ENCODE assay signal across 8 cellular contexts in genomic region chrX:40581333-40581910, GRCh38. TPM values are rescaled to one million over a fixed set of nuclear protein-coding genes. Genes with fewer than 3 reads are reported as not detected.
A peak's percentile ranks its signal among the peaks of the same experiment; 100 is the strongest.
DNase-seq lines count a peak whose midpoint lies in the region; ATAC-seq and TF ChIP-seq lines count a peak whose summit lies in the region.

No MANE protein-coding gene starts in this region.

- no peaks in the 10 kb centered on the region for H3F3A ChIP-seq in MM.1S (ENCODE audit: insufficient read depth, low read length)

- BruUV-seq in MCF 10A (replicated peaks; lab: Mats Ljungman, UMichigan), result TSS peak; percentile 55

- H3K4me2 ChIP-seq in MM.1S (ENCODE audit: low read depth, low read length), result peak overlapping the region; percentile 81

- no peaks in the 10 kb centered on the region for H3K27me3 ChIP-seq in MM.1S (replicated peaks; ENCODE audit: insufficient read depth, low read length)

- POLR2A ChIA-PET in MCF 10A (lab: Yijun Ruan, JAX), result interaction anchor here (0.6 to 3.0 kb wide), 9 partner anchors 12 to 1844 kb away, joined by 3 to 18 read pairs (median 4); no protein-coding TSS in a partner anchor

- peaks cover 56% of the 10 kb centered on the region for H3K27me3 Mint-ChIP-seq in MCF 10A (ENCODE audit: insufficient read depth, unreplicated experiment)
- H3K27me3 Mint-ChIP-seq in mesothelial cell of epicardium (ENCODE audit: low read depth), result no peaks in the 10 kb centered on the region

- H2AFZ ChIP-seq in MM.1S (ENCODE audit: low read length), result no peak overlapping the region

- H3K9me2 ChIP-seq in MM.1S (replicated peaks; ENCODE audit: insufficient read depth, low read length), result no peaks in the 10 kb centered on the region

- peak overlapping the region; percentile 95 for H3K27ac Mint-ChIP-seq in MCF 10A (ENCODE audit: low read depth, unreplicated experiment)
- H3K27ac Mint-ChIP-seq in mesothelial cell of epicardium, result peak overlapping the region; percentile 56

- TF ChIP-seq CTCF in MM.1S (IDR thresholded peaks at IDR 0.05; ENCODE audit: low read length) (no peak; the same call in 1 of the 2 replicates), MCF 10A (IDR thresholded peaks at IDR 0.05; ENCODE audit: unreplicated experiment) (no peak), mesothelial cell of epicardium (IDR thresholded peaks at IDR 0.05; ENCODE audit: unreplicated experiment) (no peak), GM20000 (IDR thresholded peaks at IDR 0.05; ENCODE audit: extremely low read depth, missing control alignments) (no peak)

- H3K27ac ChIP-seq in MM.1S (ENCODE audit: low read length), result peak overlapping the region; percentile 57; the same call in 1 of the 2 replicates

- intact Hi-C loops in MCF 10A (cut with micrococcal nuclease), result loop anchor here (2.0 kb wide), 1 partner anchor 37 kb away; no protein-coding TSS in a partner anchor

- H3K9me3 ChIP-seq in ES-I3 (ENCODE audit: control insufficient read depth, insufficient read depth, low read length), result no peaks in the 10 kb centered on the region
- H3K9me3 ChIP-seq in MM.1S (replicated peaks; ENCODE audit: insufficient read depth, low read length), result no peaks in the 10 kb centered on the region

- H3K79me2 ChIP-seq in MM.1S (ENCODE audit: low read length), result peaks cover 30% of the 10 kb centered on the region

- no peaks in the 10 kb centered on the region for H3K36me3 Mint-ChIP-seq in MCF 10A (ENCODE audit: insufficient read depth, unreplicated experiment)
- H3K36me3 Mint-ChIP-seq in mesothelial cell of epicardium, result no peaks in the 10 kb centered on the region

- no peaks in the 10 kb centered on the region for H3K9me3 Mint-ChIP-seq in MCF 10A (ENCODE audit: unreplicated experiment)
- peaks cover 26% of the 10 kb centered on the region for H3K9me3 Mint-ChIP-seq in mesothelial cell of epicardium

- H3K4me3 Mint-ChIP-seq in MCF 10A (ENCODE audit: unreplicated experiment), result peak overlapping the region; percentile 91
- peak overlapping the region; percentile 61 for H3K4me3 Mint-ChIP-seq in mesothelial cell of epicardium

- peak overlapping the region; percentile 78 for H3K9ac ChIP-seq in ES-I3 (ENCODE audit: low read depth, low read length)
- peak overlapping the region; percentile 68 for H3K9ac ChIP-seq in MM.1S (ENCODE audit: low read length)

- H4K20me1 ChIP-seq in MM.1S (ENCODE audit: insufficient read depth, low read length), result no peaks in the 10 kb centered on the region

- peak overlapping the region; percentile 58 for H3K4me3 ChIP-seq in MM.1S (ENCODE audit: low read length)

- CTCF ChIA-PET in MCF 10A (lab: Yijun Ruan, JAX), result interaction anchor here (0.9 to 1.1 kb wide), 2 partner anchors 38 to 640 kb away, joined by 3 to 5 read pairs; no protein-coding TSS in a partner anchor

- ATAC-seq in HG03045 (IDR thresholded peaks at IDR 0.05; ENCODE audit: unreplicated experiment), result no peak

- no peaks in the 10 kb centered on the region for H3K36me3 ChIP-seq in ES-I3 (ENCODE audit: insufficient read depth, low read length)
- no peaks in the 10 kb centered on the region for H3K36me3 ChIP-seq in MM.1S (replicated peaks; ENCODE audit: insufficient read depth, low read length)

- DNase-seq in MM.1S (peak; percentile 11), MCF 10A (ENCODE audit: unreplicated experiment) (peak; percentile 10), mesothelial cell of epicardium (ENCODE audit: low spot score in 2 of 2, unreplicated experiment in 2 of 2) (no peak), NCI-H1694 (lab: John Stamatoyannopoulos, UW) (no peak), GM19240 (ENCODE audit: insufficient read length, low spot score) (no peak), GM20000 (ENCODE audit: low spot score) (no peak)

- H3K4me1 Mint-ChIP-seq in MCF 10A (ENCODE audit: insufficient read depth, unreplicated experiment) (peaks cover 14% of the 10 kb centered on the region), mesothelial cell of epicardium (peaks cover 9% of the 10 kb centered on the region)

- H3K4me1 ChIP-seq in ES-I3 (ENCODE audit: insufficient read depth, low read length) (no peaks in the 10 kb centered on the region), MM.1S (ENCODE audit: low read length) (0 out of 2 replicates have a peak, but pooled peaks cover 4% of the 10 kb centered on the region)

RNA-seq across cellular contexts. Expression of gene ATP6AP2, which starts 0.7 kb away (rescaled TPM):
- 69.4 and 84.7 TPM in 2 replicates for total RNA-seq in MCF 10A (2022)
- 84.2 to 95.7 TPM (median 85.6 TPM) in 3 replicates for total RNA-seq in mesothelial cell of epicardium

RNA-seq across cellular contexts. Expression of gene MPC1L, which starts 41.8 kb away (rescaled TPM):
- total RNA-seq in MCF 10A (2022) (not detected in 2 replicates), mesothelial cell of epicardium (not detected in 3 replicates)

Comparison
In these comparisons a context has a peak if more than half of its experiments do, and no peak if none do; other contexts are left out.
1. DNase-seq: peak in MM.1S (single experiment) and MCF 10A (single experiment); none in mesothelial cell of epicardium (0 of 2), NCI-H1694 (single experiment), GM19240 (single experiment) and GM20000 (single experiment).